ENCODE assay signal across 8 cellular contexts in the genomic region with DNA sequence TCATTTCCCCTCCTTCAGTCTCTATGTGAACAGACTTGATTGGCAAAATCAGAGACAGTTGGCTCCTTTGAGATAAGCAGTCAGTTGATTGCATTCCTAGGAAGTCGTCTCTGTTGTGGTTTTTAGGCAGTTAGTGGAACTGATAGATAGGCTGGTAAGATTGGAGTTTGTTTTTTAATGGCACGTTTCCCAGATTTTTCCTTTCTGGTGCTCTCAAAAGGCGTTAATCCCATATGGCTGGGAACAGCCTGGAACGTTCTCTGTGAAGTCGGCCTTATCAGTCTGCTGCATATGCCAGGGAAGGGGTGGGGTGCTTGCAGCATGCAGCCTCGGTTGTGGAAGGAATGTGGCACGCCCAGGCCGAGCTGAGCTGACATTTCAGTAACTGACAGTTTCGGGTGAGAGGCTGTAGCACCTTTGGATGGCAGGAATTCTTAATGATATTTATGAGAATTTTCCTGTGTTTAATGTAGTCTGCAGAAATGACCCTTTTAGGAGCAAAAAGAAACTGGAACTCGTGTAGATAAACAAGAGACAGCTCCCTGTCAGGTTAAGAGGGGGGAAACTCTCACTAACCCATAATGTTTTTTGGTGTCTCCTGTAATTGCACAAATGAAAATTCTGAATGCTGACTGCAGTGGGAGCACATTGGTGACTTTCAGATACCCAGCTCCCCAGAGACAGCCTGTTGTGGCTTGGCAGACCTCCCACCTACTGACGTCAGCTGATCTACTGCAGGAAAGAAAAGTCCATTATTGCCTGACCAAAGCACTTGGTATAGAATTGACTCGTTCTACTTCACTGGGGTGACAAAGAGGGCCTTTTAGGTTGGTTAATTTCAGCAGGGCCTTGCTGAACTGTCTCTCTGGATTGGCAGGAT. TPM values are rescaled to one million over a fixed set of nuclear protein-coding genes. Genes with fewer than 3 reads are reported as not detected.
A peak's percentile ranks its signal among the peaks of the same experiment; 100 is the strongest.
DNase-seq lines count a peak whose midpoint lies in the region; ATAC-seq and TF ChIP-seq lines count a peak whose summit lies in the region.

No MANE protein-coding gene starts in this region.

- H3K27me3 ChIP-seq in RWPE2 (ENCODE audit: insufficient read depth, poor library complexity, severe bottlenecking) (no peaks in the 10 kb centered on the region), heart left ventricle (no peaks in the 10 kb centered on the region)

- H3K36me3 ChIP-seq in RWPE2 (ENCODE audit: low read depth) = peaks cover 18% of the 10 kb centered on the region
- peaks cover 0 to 24% (median 5%) of the 10 kb centered on the region in 9 donors for H3K36me3 ChIP-seq in heart left ventricle

- no peak overlapping the region for H3K4me3 ChIP-seq in RWPE2 (ENCODE audit: severe bottlenecking)
- H3K4me3 ChIP-seq in heart left ventricle = peak overlapping the region in 9 of 12 donors; percentile 2 to 38 (median 6)

- peak overlapping the region; percentile 75 for H3K27ac ChIP-seq in RWPE2 (ENCODE audit: poor library complexity, severe bottlenecking)
- peak overlapping the region; percentile 54 to 90 (median 79) for H3K27ac ChIP-seq in heart left ventricle

- H3K9me3 ChIP-seq in RWPE2 (ENCODE audit: severe bottlenecking) = no peaks in the 10 kb centered on the region
- no peaks in the 10 kb centered on the region for H3K9me3 ChIP-seq in heart left ventricle

- WGBS in heart left ventricle, 4 donors = 1 to 2% (median 1%) methylated on average over 12 of the region's 12 CpGs

- DNase-seq in AG20443 (ENCODE audit: low spot score) = peak; percentile 58
- peak; percentile 67 for DNase-seq in HS-5 (ENCODE audit: low read depth)
- peak; percentile 68 for DNase-seq in RWPE2 (ENCODE audit: low spot score)
- peak; percentile 92 for DNase-seq in amniotic epithelial cell (ENCODE audit: low read depth)
- peak; percentile 83 to 89 (median 87) for DNase-seq in heart left ventricle
- peak; percentile 93 for DNase-seq in pulmonary artery endothelial cell (ENCODE audit: low read depth, low spot score)
- DNase-seq in NCI-H524 treated with DMSO at 0.1 percent for 48 hours (lab: John Stamatoyannopoulos, UW) = no peak

- TF ChIP-seq POLR2A in heart left ventricle (IDR thresholded peaks at IDR 0.05) = no peak

- TF ChIP-seq CTCF in RWPE2 (IDR thresholded peaks at IDR 0.05; ENCODE audit: poor library complexity, severe bottlenecking) = no peak
- no peak for TF ChIP-seq CTCF in heart left ventricle (IDR thresholded peaks at IDR 0.05)

- H3K4me1 ChIP-seq in RWPE2 (ENCODE audit: insufficient read depth, poor library complexity, severe bottlenecking) = peaks cover 46% of the 10 kb centered on the region
- peaks cover 22 to 85% (median 74%) of the 10 kb centered on the region in 12 donors for H3K4me1 ChIP-seq in heart left ventricle

- peak; percentile 71 for ATAC-seq in GM19035 (IDR thresholded peaks at IDR 0.05; ENCODE audit: unreplicated experiment)
- peak; percentile 80 for ATAC-seq in RWPE2 (ENCODE audit: low read depth)
- peak; percentile 84 to 91 (median 88) for ATAC-seq in heart left ventricle

- intact Hi-C loops in heart left ventricle (cut with DNase I) = no loop called here

RNA-seq across cellular contexts. Expression of a gene that starts 6.3 kb away (rescaled TPM):
- total RNA-seq in heart left ventricle = 100 to 1,000 TPM; 218 to 472 (median 285) TPM
- 100 to 1,000 TPM; 104 to 161 TPM for polyA plus RNA-seq in heart left ventricle
- total RNA-seq in pulmonary artery endothelial cell = 394 and 449 TPM in 2 replicates

RNA-seq across cellular contexts. Expression of a gene that starts 54.2 kb away (rescaled TPM):
- total RNA-seq in heart left ventricle (10 to 100 TPM; 17.2 to 23.5 (median 19.9) TPM), pulmonary artery endothelial cell (16.2 and 31.5 TPM in 2 replicates)
- 10 to 100 TPM in 1 of 2 donors, 1 to 10 TPM in 1; 7.5 to 20.3 TPM for polyA plus RNA-seq in heart left ventricle
